ENCODE assay signal across 13 cellular contexts in genomic region chr14:49193365-49194050, GRCh38.
DNase-seq lines count a peak whose midpoint lies in the region; ATAC-seq and TF ChIP-seq lines count a peak whose summit lies in the region.
"Had no signal": no experiment of that assay in that cellular context is flagged by ENCODE, and none has a peak within 500 bp of the region (broad histone marks: within the 10 kb centered on the region; RNA-seq: fewer than 3 reads in every experiment).

No MANE protein-coding gene starts in this region.

- ATAC-seq in GM18867 (IDR thresholded peaks at IDR 0.05; ENCODE audit: unreplicated experiment) (peak; percentile 98), GM21576 (IDR thresholded peaks at IDR 0.05; ENCODE audit: unreplicated experiment) (peak; percentile 94), HG03159 (IDR thresholded peaks at IDR 0.05; ENCODE audit: unreplicated experiment) (peak; percentile 98), upper lobe of right lung (no peak)
- ATAC-seq: Right ventricle myocardium inferior; stimulated activated effector memory CD8-positive, alpha-beta T cell treated with anti-CD3 and anti-CD28 coated beads, Interleukin-12 subunit alpha, Interleukin-12 subunit beta, amount 100 ng/mL, for 72 hours had no signal

- H3K36me3 ChIP-seq in upper lobe of right lung = no peaks in the 10 kb centered on the region

- H3K27me3 Mint-ChIP-seq in brain = peaks cover 6% of the 10 kb centered on the region
- peaks cover 2% of the 10 kb centered on the region for H3K27me3 Mint-ChIP-seq in activated T-helper 1 cell treated with anti-CD3 and anti-CD28 coated beads, Interleukin-12 subunit alpha, Interleukin-12 subunit beta, Interleukin-2, Interleukin-4 antibody, amounts not matched to agents 30 ng/mL and 10 ng/mL and 1 ng/mL, durations not matched to agents 14 hours and 24 hours and 36 hours (ENCODE audit: insufficient read depth)

- intact Hi-C loops in activated T-helper 1 cell treated with anti-CD3 and anti-CD28 coated beads, Interleukin-12 subunit alpha, Interleukin-12 subunit beta, Interleukin-2, Interleukin-4 antibody, amounts not matched to agents 30 ng/mL and 10 ng/mL and 1 ng/mL, durations not matched to agents 14 hours and 24 hours and 36 hours (cut with micrococcal nuclease) = no loop called here
- intact Hi-C loops in upper lobe of right lung (cut with DNase I) = no loop called here

- no peak overlapping the region for H3K4me3 ChIP-seq in upper lobe of right lung

- peaks cover 0 to 7% (median 6%) of the 10 kb centered on the region in 5 experiments for H3K9me3 Mint-ChIP-seq in brain
- H3K9me3 Mint-ChIP-seq in activated T-helper 1 cell treated with anti-CD3 and anti-CD28 coated beads, Interleukin-12 subunit alpha, Interleukin-12 subunit beta, Interleukin-2, Interleukin-4 antibody, amounts not matched to agents 30 ng/mL and 10 ng/mL and 1 ng/mL, durations not matched to agents 14 hours and 24 hours and 36 hours = no peaks in the 10 kb centered on the region
- H3K9me3 Mint-ChIP-seq: stimulated activated effector memory CD8-positive, alpha-beta T cell treated with anti-CD3 and anti-CD28 coated beads, Interleukin-12 subunit alpha, Interleukin-12 subunit beta, amount 100 ng/mL, for 72 hours had no signal

- H3K4me1 Mint-ChIP-seq in brain = peaks cover 51% of the 10 kb centered on the region
- H3K4me1 Mint-ChIP-seq in activated T-helper 1 cell treated with anti-CD3 and anti-CD28 coated beads, Interleukin-12 subunit alpha, Interleukin-12 subunit beta, Interleukin-2, Interleukin-4 antibody, amounts not matched to agents 30 ng/mL and 10 ng/mL and 1 ng/mL, durations not matched to agents 14 hours and 24 hours and 36 hours (ENCODE audit: low read depth) = no peaks in the 10 kb centered on the region
- H3K4me1 Mint-ChIP-seq: stimulated activated effector memory CD8-positive, alpha-beta T cell treated with anti-CD3 and anti-CD28 coated beads, Interleukin-12 subunit alpha, Interleukin-12 subunit beta, amount 100 ng/mL, for 72 hours had no signal

- no peak for TF ChIP-seq CTCF in brain (conservative IDR thresholded peaks at IDR 0.05)
- no peak for TF ChIP-seq CTCF in upper lobe of right lung (IDR thresholded peaks at IDR 0.05)

- H3K9me3 ChIP-seq in upper lobe of right lung = no peaks in the 10 kb centered on the region

- no peak for DNase-seq in epidermal melanocyte (ENCODE audit: insufficient read length, low spot score)
- no peak for DNase-seq in activated T-helper 1 cell treated with anti-CD3 and anti-CD28 coated beads, Interleukin-12 subunit alpha, Interleukin-12 subunit beta, Interleukin-2, Interleukin-4 antibody, amounts not matched to agents 30 ng/mL and 10 ng/mL and 1 ng/mL, durations not matched to agents 14 hours and 24 hours and 36 hours (ENCODE audit: low spot score)
- no peak for DNase-seq in upper lobe of right lung
- DNase-seq in OCI-M2 (lab: John Stamatoyannopoulos, UW; ENCODE audit: unreplicated experiment) = no peak
- DNase-seq: activated CD8-positive, alpha-beta memory T cell treated with anti-CD3 and anti-CD28 coated beads for 24 hours; H7; NCI-H1092 had no signal

- H3K27ac ChIP-seq in upper lobe of right lung = no peak overlapping the region

- peak overlapping the region in 1 of 5 experiments; percentile 54 for H3K4me3 Mint-ChIP-seq in brain
- H3K4me3 Mint-ChIP-seq in activated T-helper 1 cell treated with anti-CD3 and anti-CD28 coated beads, Interleukin-12 subunit alpha, Interleukin-12 subunit beta, Interleukin-2, Interleukin-4 antibody, amounts not matched to agents 30 ng/mL and 10 ng/mL and 1 ng/mL, durations not matched to agents 14 hours and 24 hours and 36 hours = no peak overlapping the region
- H3K4me3 Mint-ChIP-seq: stimulated activated effector memory CD8-positive, alpha-beta T cell treated with anti-CD3 and anti-CD28 coated beads, Interleukin-12 subunit alpha, Interleukin-12 subunit beta, amount 100 ng/mL, for 72 hours had no signal

- no peaks in the 10 kb centered on the region for H3K36me3 Mint-ChIP-seq in brain
- no peaks in the 10 kb centered on the region for H3K36me3 Mint-ChIP-seq in activated T-helper 1 cell treated with anti-CD3 and anti-CD28 coated beads, Interleukin-12 subunit alpha, Interleukin-12 subunit beta, Interleukin-2, Interleukin-4 antibody, amounts not matched to agents 30 ng/mL and 10 ng/mL and 1 ng/mL, durations not matched to agents 14 hours and 24 hours and 36 hours (ENCODE audit: low read depth)
- H3K36me3 Mint-ChIP-seq: stimulated activated effector memory CD8-positive, alpha-beta T cell treated with anti-CD3 and anti-CD28 coated beads, Interleukin-12 subunit alpha, Interleukin-12 subunit beta, amount 100 ng/mL, for 72 hours had no signal

- no peaks in the 10 kb centered on the region for H3K4me1 ChIP-seq in upper lobe of right lung

- H3K27ac Mint-ChIP-seq in brain = peak overlapping the region in 3 of 5 experiments; percentile 8 to 79 (median 74)
- no peak overlapping the region for H3K27ac Mint-ChIP-seq in activated T-helper 1 cell treated with anti-CD3 and anti-CD28 coated beads, Interleukin-12 subunit alpha, Interleukin-12 subunit beta, Interleukin-2, Interleukin-4 antibody, amounts not matched to agents 30 ng/mL and 10 ng/mL and 1 ng/mL, durations not matched to agents 14 hours and 24 hours and 36 hours
- H3K27ac Mint-ChIP-seq: stimulated activated effector memory CD8-positive, alpha-beta T cell treated with anti-CD3 and anti-CD28 coated beads, Interleukin-12 subunit alpha, Interleukin-12 subunit beta, amount 100 ng/mL, for 72 hours had no signal

- H3K27me3 ChIP-seq in upper lobe of right lung = no peaks in the 10 kb centered on the region
